ENCODE assay signal across 1 cellular context in the genomic region with DNA sequence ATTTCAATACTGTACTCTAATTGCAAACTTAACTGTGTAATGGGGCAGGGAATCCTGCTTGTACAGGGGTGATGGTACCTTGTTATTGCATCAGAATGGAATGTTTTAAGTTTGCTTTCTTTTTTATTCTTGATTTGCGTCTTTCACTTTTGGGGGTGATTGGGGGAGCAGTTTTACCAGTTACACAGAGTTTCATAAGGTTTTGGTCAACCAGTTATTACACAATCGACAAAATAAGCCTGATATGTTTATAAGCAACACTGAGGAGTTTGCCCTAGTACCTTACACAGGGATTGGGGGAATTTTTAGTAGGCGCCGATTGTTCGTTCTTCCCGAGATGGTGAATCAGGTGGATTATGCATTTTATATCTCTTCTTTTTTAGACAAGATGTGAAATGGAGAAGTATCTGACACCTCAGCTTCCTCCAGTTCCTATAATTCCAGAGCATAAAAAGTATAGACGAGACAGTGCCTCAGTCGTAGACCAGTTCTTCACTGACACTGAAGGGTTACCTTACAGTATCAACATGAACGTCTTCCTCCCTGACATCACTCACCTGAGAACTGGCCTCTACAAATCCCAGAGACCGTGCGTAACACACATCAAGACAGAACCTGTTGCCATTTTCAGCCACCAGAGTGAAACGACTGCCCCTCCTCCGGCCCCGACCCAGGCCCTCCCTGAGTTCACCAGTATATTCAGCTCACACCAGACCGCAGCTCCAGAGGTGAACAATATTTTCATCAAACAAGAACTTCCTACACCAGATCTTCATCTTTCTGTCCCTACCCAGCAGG.
TF ChIP-seq lines count a peak whose summit lies in the region.

No MANE protein-coding gene starts in this region.

TF ChIP-seq in GM23338, 12 proteins besides CTCF, POLR2A, EP300 and RAD21:
- TF ChIP-seq, protein P1, sequence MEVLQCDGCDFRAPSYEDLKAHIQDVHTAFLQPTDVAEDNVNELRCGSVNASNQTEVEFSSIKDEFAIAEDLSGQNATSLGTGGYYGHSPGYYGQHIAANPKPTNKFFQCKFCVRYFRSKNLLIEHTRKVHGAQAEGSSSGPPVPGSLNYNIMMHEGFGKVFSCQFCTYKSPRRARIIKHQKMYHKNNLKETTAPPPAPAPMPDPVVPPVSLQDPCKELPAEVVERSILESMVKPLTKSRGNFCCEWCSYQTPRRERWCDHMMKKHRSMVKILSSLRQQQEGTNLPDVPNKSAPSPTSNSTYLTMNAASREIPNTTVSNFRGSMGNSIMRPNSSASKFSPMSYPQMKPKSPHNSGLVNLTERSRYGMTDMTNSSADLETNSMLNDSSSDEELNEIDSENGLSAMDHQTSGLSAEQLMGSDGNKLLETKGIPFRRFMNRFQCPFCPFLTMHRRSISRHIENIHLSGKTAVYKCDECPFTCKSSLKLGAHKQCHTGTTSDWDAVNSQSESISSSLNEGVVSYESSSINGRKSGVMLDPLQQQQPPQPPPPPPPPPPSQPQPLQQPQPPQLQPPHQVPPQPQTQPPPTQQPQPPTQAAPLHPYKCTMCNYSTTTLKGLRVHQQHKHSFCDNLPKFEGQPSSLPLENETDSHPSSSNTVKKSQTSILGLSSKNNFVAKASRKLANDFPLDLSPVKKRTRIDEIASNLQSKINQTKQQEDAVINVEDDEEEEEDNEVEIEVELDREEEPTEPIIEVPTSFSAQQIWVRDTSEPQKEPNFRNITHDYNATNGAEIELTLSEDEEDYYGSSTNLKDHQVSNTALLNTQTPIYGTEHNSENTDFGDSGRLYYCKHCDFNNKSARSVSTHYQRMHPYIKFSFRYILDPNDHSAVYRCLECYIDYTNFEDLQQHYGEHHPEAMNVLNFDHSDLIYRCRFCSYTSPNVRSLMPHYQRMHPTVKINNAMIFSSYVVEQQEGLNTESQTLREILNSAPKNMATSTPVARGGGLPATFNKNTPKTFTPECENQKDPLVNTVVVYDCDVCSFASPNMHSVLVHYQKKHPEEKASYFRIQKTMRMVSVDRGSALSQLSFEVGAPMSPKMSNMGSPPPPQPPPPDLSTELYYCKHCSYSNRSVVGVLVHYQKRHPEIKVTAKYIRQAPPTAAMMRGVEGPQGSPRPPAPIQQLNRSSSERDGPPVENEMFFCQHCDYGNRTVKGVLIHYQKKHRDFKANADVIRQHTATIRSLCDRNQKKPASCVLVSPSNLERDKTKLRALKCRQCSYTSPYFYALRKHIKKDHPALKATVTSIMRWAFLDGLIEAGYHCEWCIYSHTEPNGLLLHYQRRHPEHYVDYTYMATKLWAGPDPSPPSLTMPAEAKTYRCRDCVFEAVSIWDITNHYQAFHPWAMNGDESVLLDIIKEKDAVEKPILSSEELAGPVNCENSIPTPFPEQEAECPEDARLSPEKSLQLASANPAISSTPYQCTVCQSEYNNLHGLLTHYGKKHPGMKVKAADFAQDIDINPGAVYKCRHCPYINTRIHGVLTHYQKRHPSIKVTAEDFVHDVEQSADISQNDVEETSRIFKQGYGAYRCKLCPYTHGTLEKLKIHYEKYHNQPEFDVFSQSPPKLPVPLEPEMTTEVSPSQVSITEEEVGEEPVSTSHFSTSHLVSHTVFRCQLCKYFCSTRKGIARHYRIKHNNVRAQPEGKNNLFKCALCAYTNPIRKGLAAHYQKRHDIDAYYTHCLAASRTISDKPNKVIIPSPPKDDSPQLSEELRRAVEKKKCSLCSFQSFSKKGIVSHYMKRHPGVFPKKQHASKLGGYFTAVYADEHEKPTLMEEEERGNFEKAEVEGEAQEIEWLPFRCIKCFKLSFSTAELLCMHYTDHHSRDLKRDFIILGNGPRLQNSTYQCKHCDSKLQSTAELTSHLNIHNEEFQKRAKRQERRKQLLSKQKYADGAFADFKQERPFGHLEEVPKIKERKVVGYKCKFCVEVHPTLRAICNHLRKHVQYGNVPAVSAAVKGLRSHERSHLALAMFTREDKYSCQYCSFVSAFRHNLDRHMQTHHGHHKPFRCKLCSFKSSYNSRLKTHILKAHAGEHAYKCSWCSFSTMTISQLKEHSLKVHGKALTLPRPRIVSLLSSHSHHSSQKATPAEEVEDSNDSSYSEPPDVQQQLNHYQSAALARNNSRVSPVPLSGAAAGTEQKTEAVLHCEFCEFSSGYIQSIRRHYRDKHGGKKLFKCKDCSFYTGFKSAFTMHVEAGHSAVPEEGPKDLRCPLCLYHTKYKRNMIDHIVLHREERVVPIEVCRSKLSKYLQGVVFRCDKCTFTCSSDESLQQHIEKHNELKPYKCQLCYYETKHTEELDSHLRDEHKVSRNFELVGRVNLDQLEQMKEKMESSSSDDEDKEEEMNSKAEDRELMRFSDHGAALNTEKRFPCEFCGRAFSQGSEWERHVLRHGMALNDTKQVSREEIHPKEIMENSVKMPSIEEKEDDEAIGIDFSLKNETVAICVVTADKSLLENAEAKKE (CRISPR knock-in tag; IDR thresholded peaks at IDR 0.05) = no peak
- TF ChIP-seq, protein P2, sequence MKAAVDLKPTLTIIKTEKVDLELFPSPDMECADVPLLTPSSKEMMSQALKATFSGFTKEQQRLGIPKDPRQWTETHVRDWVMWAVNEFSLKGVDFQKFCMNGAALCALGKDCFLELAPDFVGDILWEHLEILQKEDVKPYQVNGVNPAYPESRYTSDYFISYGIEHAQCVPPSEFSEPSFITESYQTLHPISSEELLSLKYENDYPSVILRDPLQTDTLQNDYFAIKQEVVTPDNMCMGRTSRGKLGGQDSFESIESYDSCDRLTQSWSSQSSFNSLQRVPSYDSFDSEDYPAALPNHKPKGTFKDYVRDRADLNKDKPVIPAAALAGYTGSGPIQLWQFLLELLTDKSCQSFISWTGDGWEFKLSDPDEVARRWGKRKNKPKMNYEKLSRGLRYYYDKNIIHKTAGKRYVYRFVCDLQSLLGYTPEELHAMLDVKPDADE (IDR thresholded peaks at IDR 0.05) = no peak
- TF ChIP-seq EZH2 (IDR thresholded peaks at IDR 0.05; ENCODE audit: low read depth, unreplicated experiment) = no peak
- TF ChIP-seq STAT1 (IDR thresholded peaks at IDR 0.05; ENCODE audit: unreplicated experiment) = no peak
- no peak for TF ChIP-seq ZNF114 (CRISPR knock-in tag; IDR thresholded peaks at IDR 0.05)
- no peak for TF ChIP-seq ZNF331 (CRISPR knock-in tag; IDR thresholded peaks at IDR 0.05; ENCODE audit: low read depth)
- TF ChIP-seq POLR2AphosphoS5 (IDR thresholded peaks at IDR 0.05; ENCODE audit: low read depth) = no peak
- no peak for TF ChIP-seq EZH2phosphoT487 (IDR thresholded peaks at IDR 0.05; ENCODE audit: unreplicated experiment)
- no peak for TF ChIP-seq NANOG (IDR thresholded peaks at IDR 0.05; ENCODE audit: borderline replicate concordance)
- no peak for TF ChIP-seq JUNB (IDR thresholded peaks at IDR 0.05; ENCODE audit: unreplicated experiment)
- no peak for TF ChIP-seq REST (IDR thresholded peaks at IDR 0.05; ENCODE audit: unreplicated experiment)
